Comparison of ENCODE assay signal across 1 cellular context in the genomic region with DNA sequence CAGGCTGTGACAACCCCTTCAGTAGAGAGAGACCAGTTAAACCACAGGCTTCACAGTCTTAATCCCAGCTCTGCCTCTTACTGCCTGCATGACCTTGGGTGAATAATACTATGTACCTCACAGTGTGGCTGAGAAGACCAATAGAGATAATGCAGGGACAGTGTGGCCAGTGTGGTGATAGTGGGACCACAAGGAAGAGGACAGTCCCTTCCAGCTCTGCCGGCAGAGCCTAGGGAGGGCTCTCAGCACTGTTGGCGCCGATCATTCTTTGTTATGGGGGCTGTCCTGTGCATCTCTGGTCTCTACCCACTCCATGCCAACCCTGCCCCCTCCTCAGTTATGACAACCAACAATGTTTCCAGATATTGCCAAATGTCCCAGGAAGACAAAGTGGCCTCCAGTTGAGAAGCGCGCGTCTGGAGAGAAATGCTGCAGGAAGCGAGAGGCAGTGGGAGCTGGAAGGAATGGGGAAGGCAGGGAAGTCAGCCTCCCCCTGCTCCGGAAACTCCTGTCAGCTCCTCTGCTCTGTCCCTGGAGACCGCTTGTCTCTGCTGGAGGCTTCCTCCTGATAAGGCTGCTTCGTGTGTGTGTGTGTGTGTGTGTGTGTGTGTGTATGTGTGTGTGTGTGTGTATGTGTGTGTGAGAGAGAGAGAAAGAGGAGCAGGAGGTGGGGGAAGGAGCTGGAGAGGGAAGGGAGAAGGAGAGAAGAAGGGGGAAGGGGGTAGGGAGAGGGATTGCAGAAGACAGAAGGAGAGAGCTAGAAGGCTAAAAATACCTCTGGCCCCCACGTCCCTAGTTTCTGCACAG.
TF ChIP-seq lines count a peak whose summit lies in the region.

No MANE protein-coding gene starts in this region.

TF ChIP-seq in K562, 482 proteins besides CTCF, POLR2A, EP300 and RAD21 (continued from another document):
- TF ChIP-seq ZNF324 (CRISPR knock-in tag; IDR thresholded peaks at IDR 0.05) (no peak), MAFK (IDR thresholded peaks at IDR 0.05; ENCODE audit: low read length) (no peak), BACH1 (tag; IDR thresholded peaks at IDR 0.05) (no peak), ZNF41 (CRISPR knock-in tag; conservative IDR thresholded peaks at IDR 0.05) (no peak), ZNF79 (CRISPR knock-in tag; IDR thresholded peaks at IDR 0.05; ENCODE audit: low read depth) (no peak), ZNF75A (CRISPR knock-in tag; IDR thresholded peaks at IDR 0.05) (no peak), SPI1 (IDR thresholded peaks at IDR 0.05; ENCODE audit: borderline replicate concordance, low read depth, low read length) (peak; percentile 59; the same call in 1 of the 2 replicates), ZNF24 (IDR thresholded peaks at IDR 0.05) (peak; percentile 54; the same call in 1 of the 2 replicates), ZBTB17 (CRISPR knock-in tag; IDR thresholded peaks at IDR 0.05) (peak; percentile 57; the same call in 1 of the 2 replicates), ZNF184 (CRISPR knock-in tag; IDR thresholded peaks at IDR 0.05) (no peak)
- TF ChIP-seq, protein P1, sequence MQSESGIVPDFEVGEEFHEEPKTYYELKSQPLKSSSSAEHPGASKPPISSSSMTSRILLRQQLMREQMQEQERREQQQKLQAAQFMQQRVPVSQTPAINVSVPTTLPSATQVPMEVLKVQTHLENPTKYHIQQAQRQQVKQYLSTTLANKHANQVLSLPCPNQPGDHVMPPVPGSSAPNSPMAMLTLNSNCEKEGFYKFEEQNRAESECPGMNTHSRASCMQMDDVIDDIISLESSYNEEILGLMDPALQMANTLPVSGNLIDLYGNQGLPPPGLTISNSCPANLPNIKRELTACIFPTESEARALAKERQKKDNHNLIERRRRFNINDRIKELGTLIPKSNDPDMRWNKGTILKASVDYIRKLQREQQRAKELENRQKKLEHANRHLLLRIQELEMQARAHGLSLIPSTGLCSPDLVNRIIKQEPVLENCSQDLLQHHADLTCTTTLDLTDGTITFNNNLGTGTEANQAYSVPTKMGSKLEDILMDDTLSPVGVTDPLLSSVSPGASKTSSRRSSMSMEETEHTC (IDR thresholded peaks at IDR 0.05) = no peak
